ENCODE assay signal across 15 cellular contexts in genomic region chr2:16284941-16285625, GRCh38.
A peak's percentile ranks its signal among the peaks of the same experiment; 100 is the strongest.
DNase-seq lines count a peak whose midpoint lies in the region; ATAC-seq and TF ChIP-seq lines count a peak whose summit lies in the region.
"Had no signal": no experiment of that assay in that cellular context is flagged by ENCODE, and none has a peak within 500 bp of the region (broad histone marks: within the 10 kb centered on the region; RNA-seq: fewer than 3 reads in every experiment).

No MANE protein-coding gene starts in this region.

- no peaks in the 10 kb centered on the region for H3K36me3 Mint-ChIP-seq in glutamatergic neuron (ENCODE audit: unreplicated experiment)
- no peaks in the 10 kb centered on the region for H3K36me3 Mint-ChIP-seq in GM23338 (ENCODE audit: low read depth)
- H3K36me3 Mint-ChIP-seq: CD8-positive, alpha-beta memory T cell had no signal

- no peaks in the 10 kb centered on the region for H3K36me3 ChIP-seq in BE2C
- no peaks in the 10 kb centered on the region for H3K36me3 ChIP-seq in suprapubic skin
- no peaks in the 10 kb centered on the region for H3K36me3 ChIP-seq in GM23338 (ENCODE audit: insufficient read depth)
- H3K36me3 ChIP-seq: BLaER1 had no signal

- TF ChIP-seq EP300 in suprapubic skin (IDR thresholded peaks at IDR 0.05) = no peak

- ATAC-seq in GM18517 (IDR thresholded peaks at IDR 0.05; ENCODE audit: unreplicated experiment) = no peak
- no peak for ATAC-seq in GM23338
- ATAC-seq in stimulated activated naive CD8-positive, alpha-beta T cell treated with anti-CD3 and anti-CD28 coated beads, Interleukin-15, amount 100 ng/mL, for 72 hours = no peak

- H3K9me3 Mint-ChIP-seq in glutamatergic neuron (ENCODE audit: unreplicated experiment) (peaks cover 5% of the 10 kb centered on the region), GM23338 (no peaks in the 10 kb centered on the region)
- no peaks in the 10 kb centered on the region for H3K9me3 Mint-ChIP-seq in stimulated activated naive CD8-positive, alpha-beta T cell treated with anti-CD3 and anti-CD28 coated beads, Interleukin-15, amount 100 ng/mL, for 72 hours
- H3K9me3 Mint-ChIP-seq: H9 had no signal

- H3F3A ChIP-seq in GM23338 (replicated peaks; ENCODE audit: low read depth) = no peaks in the 10 kb centered on the region

- no peaks in the 10 kb centered on the region for H3K27me3 ChIP-seq in BE2C
- H3K27me3 ChIP-seq in suprapubic skin = no peaks in the 10 kb centered on the region
- no peaks in the 10 kb centered on the region for H3K27me3 ChIP-seq in GM23338 (ENCODE audit: insufficient read depth)

- H3K4me3 ChIP-seq in BE2C (ENCODE audit: low read depth, low read length) (no peak overlapping the region), suprapubic skin (no peak overlapping the region), GM23338 (no peak overlapping the region)
- H3K4me3 ChIP-seq: BLaER1 had no signal

- no peak for TF ChIP-seq POLR2A in suprapubic skin (IDR thresholded peaks at IDR 0.05)

- H3K4me2 ChIP-seq in GM23338 = no peak overlapping the region
- H3K4me2 ChIP-seq: BLaER1 had no signal

- DNase-seq in BE2C (peak; percentile 100), NCI-H1694 (lab: John Stamatoyannopoulos, UW) (peak; percentile 12), NCI-H82 treated with DMSO at 0.1 percent for 48 hours (lab: John Stamatoyannopoulos, UW; ENCODE audit: unreplicated experiment) (peak; percentile 82), glutamatergic neuron (no peak), suprapubic skin (ENCODE audit: low spot score in 2 of 2) (no peak), GM23338 (ENCODE audit: low spot score) (no peak)
- no peak for DNase-seq in stimulated activated naive CD8-positive, alpha-beta T cell treated with anti-CD3 and anti-CD28 coated beads, Interleukin-15, amount 100 ng/mL, for 72 hours
- DNase-seq: Caco-2; CD8-positive, alpha-beta memory T cell; DMS 273 treated with DMSO at 0.1 percent for 48 hours; GOT3; H9 had no signal

- no peak overlapping the region for H3K27ac ChIP-seq in suprapubic skin
- no peak overlapping the region for H3K27ac ChIP-seq in GM23338 (ENCODE audit: low read depth)
- H3K27ac ChIP-seq: 22Rv1, BLaER1 had no signal

- peaks cover 11% of the 10 kb centered on the region for H3K27me3 Mint-ChIP-seq in glutamatergic neuron (ENCODE audit: unreplicated experiment)
- peaks cover 5% of the 10 kb centered on the region for H3K27me3 Mint-ChIP-seq in GM23338 (ENCODE audit: insufficient read depth, low read depth, poor library complexity)
- peaks cover 20% of the 10 kb centered on the region for H3K27me3 Mint-ChIP-seq in stimulated activated naive CD8-positive, alpha-beta T cell treated with anti-CD3 and anti-CD28 coated beads, Interleukin-15, amount 100 ng/mL, for 72 hours
- H3K27me3 Mint-ChIP-seq: CD8-positive, alpha-beta memory T cell had no signal

- H3K9me3 ChIP-seq in BE2C = no peaks in the 10 kb centered on the region
- no peaks in the 10 kb centered on the region for H3K9me3 ChIP-seq in suprapubic skin
- H3K9me3 ChIP-seq: BLaER1, Caco-2 had no signal

- no peaks in the 10 kb centered on the region for H4K20me1 ChIP-seq in GM23338 (replicated peaks; ENCODE audit: insufficient read depth)
- H4K20me1 ChIP-seq: BLaER1 had no signal

- TF ChIP-seq CTCF in BE2C (IDR thresholded peaks at IDR 0.05; ENCODE audit: low read depth, low read length) (no peak), glutamatergic neuron (IDR thresholded peaks at IDR 0.05; ENCODE audit: partially characterized antibody, unreplicated experiment) (no peak), suprapubic skin (IDR thresholded peaks at IDR 0.05) (no peak), GM23338 (conservative IDR thresholded peaks at IDR 0.05; ENCODE audit: low read depth in 2 of 2) (no peak)

- no peak overlapping the region for H2AFZ ChIP-seq in GM23338

- H3K4me1 Mint-ChIP-seq in glutamatergic neuron (ENCODE audit: low read depth, unreplicated experiment) (peaks cover 24% of the 10 kb centered on the region), GM23338 (peaks cover 13% of the 10 kb centered on the region)
- no peaks in the 10 kb centered on the region for H3K4me1 Mint-ChIP-seq in stimulated activated naive CD8-positive, alpha-beta T cell treated with anti-CD3 and anti-CD28 coated beads, Interleukin-15, amount 100 ng/mL, for 72 hours
- H3K4me1 Mint-ChIP-seq: CD8-positive, alpha-beta memory T cell had no signal

- H3K4me3 Mint-ChIP-seq in glutamatergic neuron (ENCODE audit: unreplicated experiment) (no peak overlapping the region), GM23338 (no peak overlapping the region)
- H3K4me3 Mint-ChIP-seq in stimulated activated naive CD8-positive, alpha-beta T cell treated with anti-CD3 and anti-CD28 coated beads, Interleukin-15, amount 100 ng/mL, for 72 hours = no peak overlapping the region
- H3K4me3 Mint-ChIP-seq: CD8-positive, alpha-beta memory T cell; H9 had no signal

- H3K27ac Mint-ChIP-seq in glutamatergic neuron (ENCODE audit: unreplicated experiment) (peak overlapping the region; percentile 68), GM23338 (no peak overlapping the region)
- no peak overlapping the region for H3K27ac Mint-ChIP-seq in stimulated activated naive CD8-positive, alpha-beta T cell treated with anti-CD3 and anti-CD28 coated beads, Interleukin-15, amount 100 ng/mL, for 72 hours
- H3K27ac Mint-ChIP-seq: CD8-positive, alpha-beta memory T cell; H9 had no signal

- H3K4me1 ChIP-seq in BE2C = peaks cover 26% of the 10 kb centered on the region
- peaks cover 5% of the 10 kb centered on the region for H3K4me1 ChIP-seq in suprapubic skin
- no peaks in the 10 kb centered on the region for H3K4me1 ChIP-seq in GM23338 (ENCODE audit: insufficient read depth)

- 96% methylated on average over 7 of the region's 12 CpGs for WGBS in suprapubic skin

- no peaks in the 10 kb centered on the region for H3K9me2 ChIP-seq in GM23338 (ENCODE audit: insufficient read depth)

- H3K79me2 ChIP-seq in GM23338 (replicated peaks; ENCODE audit: insufficient read depth) = no peaks in the 10 kb centered on the region

TF ChIP-seq in GM23338, 12 proteins besides CTCF, POLR2A, EP300 and RAD21 (continues in another document):
- TF ChIP-seq POLR2AphosphoS5 (IDR thresholded peaks at IDR 0.05; ENCODE audit: low read depth) = no peak
- no peak for TF ChIP-seq ZNF114 (CRISPR knock-in tag; IDR thresholded peaks at IDR 0.05)
- no peak for TF ChIP-seq NANOG (IDR thresholded peaks at IDR 0.05; ENCODE audit: borderline replicate concordance)
- TF ChIP-seq, protein P1, sequence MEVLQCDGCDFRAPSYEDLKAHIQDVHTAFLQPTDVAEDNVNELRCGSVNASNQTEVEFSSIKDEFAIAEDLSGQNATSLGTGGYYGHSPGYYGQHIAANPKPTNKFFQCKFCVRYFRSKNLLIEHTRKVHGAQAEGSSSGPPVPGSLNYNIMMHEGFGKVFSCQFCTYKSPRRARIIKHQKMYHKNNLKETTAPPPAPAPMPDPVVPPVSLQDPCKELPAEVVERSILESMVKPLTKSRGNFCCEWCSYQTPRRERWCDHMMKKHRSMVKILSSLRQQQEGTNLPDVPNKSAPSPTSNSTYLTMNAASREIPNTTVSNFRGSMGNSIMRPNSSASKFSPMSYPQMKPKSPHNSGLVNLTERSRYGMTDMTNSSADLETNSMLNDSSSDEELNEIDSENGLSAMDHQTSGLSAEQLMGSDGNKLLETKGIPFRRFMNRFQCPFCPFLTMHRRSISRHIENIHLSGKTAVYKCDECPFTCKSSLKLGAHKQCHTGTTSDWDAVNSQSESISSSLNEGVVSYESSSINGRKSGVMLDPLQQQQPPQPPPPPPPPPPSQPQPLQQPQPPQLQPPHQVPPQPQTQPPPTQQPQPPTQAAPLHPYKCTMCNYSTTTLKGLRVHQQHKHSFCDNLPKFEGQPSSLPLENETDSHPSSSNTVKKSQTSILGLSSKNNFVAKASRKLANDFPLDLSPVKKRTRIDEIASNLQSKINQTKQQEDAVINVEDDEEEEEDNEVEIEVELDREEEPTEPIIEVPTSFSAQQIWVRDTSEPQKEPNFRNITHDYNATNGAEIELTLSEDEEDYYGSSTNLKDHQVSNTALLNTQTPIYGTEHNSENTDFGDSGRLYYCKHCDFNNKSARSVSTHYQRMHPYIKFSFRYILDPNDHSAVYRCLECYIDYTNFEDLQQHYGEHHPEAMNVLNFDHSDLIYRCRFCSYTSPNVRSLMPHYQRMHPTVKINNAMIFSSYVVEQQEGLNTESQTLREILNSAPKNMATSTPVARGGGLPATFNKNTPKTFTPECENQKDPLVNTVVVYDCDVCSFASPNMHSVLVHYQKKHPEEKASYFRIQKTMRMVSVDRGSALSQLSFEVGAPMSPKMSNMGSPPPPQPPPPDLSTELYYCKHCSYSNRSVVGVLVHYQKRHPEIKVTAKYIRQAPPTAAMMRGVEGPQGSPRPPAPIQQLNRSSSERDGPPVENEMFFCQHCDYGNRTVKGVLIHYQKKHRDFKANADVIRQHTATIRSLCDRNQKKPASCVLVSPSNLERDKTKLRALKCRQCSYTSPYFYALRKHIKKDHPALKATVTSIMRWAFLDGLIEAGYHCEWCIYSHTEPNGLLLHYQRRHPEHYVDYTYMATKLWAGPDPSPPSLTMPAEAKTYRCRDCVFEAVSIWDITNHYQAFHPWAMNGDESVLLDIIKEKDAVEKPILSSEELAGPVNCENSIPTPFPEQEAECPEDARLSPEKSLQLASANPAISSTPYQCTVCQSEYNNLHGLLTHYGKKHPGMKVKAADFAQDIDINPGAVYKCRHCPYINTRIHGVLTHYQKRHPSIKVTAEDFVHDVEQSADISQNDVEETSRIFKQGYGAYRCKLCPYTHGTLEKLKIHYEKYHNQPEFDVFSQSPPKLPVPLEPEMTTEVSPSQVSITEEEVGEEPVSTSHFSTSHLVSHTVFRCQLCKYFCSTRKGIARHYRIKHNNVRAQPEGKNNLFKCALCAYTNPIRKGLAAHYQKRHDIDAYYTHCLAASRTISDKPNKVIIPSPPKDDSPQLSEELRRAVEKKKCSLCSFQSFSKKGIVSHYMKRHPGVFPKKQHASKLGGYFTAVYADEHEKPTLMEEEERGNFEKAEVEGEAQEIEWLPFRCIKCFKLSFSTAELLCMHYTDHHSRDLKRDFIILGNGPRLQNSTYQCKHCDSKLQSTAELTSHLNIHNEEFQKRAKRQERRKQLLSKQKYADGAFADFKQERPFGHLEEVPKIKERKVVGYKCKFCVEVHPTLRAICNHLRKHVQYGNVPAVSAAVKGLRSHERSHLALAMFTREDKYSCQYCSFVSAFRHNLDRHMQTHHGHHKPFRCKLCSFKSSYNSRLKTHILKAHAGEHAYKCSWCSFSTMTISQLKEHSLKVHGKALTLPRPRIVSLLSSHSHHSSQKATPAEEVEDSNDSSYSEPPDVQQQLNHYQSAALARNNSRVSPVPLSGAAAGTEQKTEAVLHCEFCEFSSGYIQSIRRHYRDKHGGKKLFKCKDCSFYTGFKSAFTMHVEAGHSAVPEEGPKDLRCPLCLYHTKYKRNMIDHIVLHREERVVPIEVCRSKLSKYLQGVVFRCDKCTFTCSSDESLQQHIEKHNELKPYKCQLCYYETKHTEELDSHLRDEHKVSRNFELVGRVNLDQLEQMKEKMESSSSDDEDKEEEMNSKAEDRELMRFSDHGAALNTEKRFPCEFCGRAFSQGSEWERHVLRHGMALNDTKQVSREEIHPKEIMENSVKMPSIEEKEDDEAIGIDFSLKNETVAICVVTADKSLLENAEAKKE (CRISPR knock-in tag; IDR thresholded peaks at IDR 0.05) = no peak
- no peak for TF ChIP-seq JUNB (IDR thresholded peaks at IDR 0.05; ENCODE audit: unreplicated experiment)
- no peak for TF ChIP-seq CREB1 (CRISPR knock-in tag; IDR thresholded peaks at IDR 0.05; ENCODE audit: low read depth)
- TF ChIP-seq EZH2phosphoT487 (IDR thresholded peaks at IDR 0.05; ENCODE audit: unreplicated experiment) = no peak

Comparison
In these comparisons a context has a peak if more than half of its experiments do, and no peak if none do; other contexts are left out.
1. DNase-seq: peak in BE2C (single experiment), NCI-H1694 (single experiment) and NCI-H82 treated with DMSO at 0.1 percent for 48 hours (single experiment); none in glutamatergic neuron (single experiment), suprapubic skin (0 of 2), GM23338 (single experiment) and stimulated activated naive CD8-positive, alpha-beta T cell treated with anti-CD3 and anti-CD28 coated beads, Interleukin-15, amount 100 ng/mL, for 72 hours (0 of 2).